Comparison of ENCODE assay signal across 9 cellular contexts in the genomic region with DNA sequence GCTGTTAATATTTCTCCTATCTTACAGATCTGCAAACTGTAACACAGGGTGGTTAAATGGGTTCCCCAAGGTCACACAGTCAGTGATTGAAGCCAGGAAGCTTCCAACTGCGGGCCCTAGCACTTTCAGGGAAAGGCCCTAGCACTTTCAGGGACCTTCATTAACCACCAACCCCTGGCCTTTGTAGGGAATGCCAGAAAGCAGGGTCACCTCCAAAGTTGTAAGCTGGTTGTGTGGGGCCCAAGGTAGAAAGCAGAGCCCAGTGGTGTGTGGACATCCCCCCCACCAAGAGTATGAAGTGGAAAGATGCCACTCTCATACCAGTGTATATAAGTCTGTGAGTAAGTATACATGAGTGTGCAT. TPM values are rescaled to one million over a fixed set of nuclear protein-coding genes. Genes with fewer than 3 reads are reported as not detected.
DNase-seq lines count a peak whose midpoint lies in the region; ATAC-seq and TF ChIP-seq lines count a peak whose summit lies in the region.
"Had no signal": no experiment of that assay in that cellular context is flagged by ENCODE, and none has a peak within 500 bp of the region (broad histone marks: within the 10 kb centered on the region; RNA-seq: fewer than 3 reads in every experiment).

No MANE protein-coding gene starts in this region.

- no peaks in the 10 kb centered on the region for H3K9me3 ChIP-seq in breast epithelium

- peaks cover 29 to 46% of the 10 kb centered on the region in 2 donors for H3K4me1 ChIP-seq in breast epithelium

- H3K4me3 Mint-ChIP-seq in MCF 10A (ENCODE audit: unreplicated experiment): peak overlapping the region; percentile 26
- H3K4me3 Mint-ChIP-seq in stimulated activated effector memory CD8-positive, alpha-beta T cell treated with anti-CD3 and anti-CD28 coated beads, Interleukin-12 subunit alpha, Interleukin-12 subunit beta, amount 100 ng/mL, for 72 hours: peak overlapping the region; percentile 39

- peak; percentile 39 for DNase-seq in MCF 10A (ENCODE audit: unreplicated experiment)
- DNase-seq in breast epithelium (ENCODE audit: low spot score in 2 of 2): no peak
- peak; percentile 41 for DNase-seq in RPMI7951 (ENCODE audit: low read depth)
- DNase-seq in epithelial cell of prostate (ENCODE audit: low read depth, low spot score): no peak
- DNase-seq in stimulated activated effector memory CD8-positive, alpha-beta T cell treated with anti-CD3 and anti-CD28 coated beads, Interleukin-12 subunit alpha, Interleukin-12 subunit beta, amount 100 ng/mL, for 72 hours (ENCODE audit: low spot score in 2 of 2): peak in 1 of 2 donors; percentile 55
- no peak for DNase-seq in NCI-H128 (lab: John Stamatoyannopoulos, UW; ENCODE audit: unreplicated experiment)
- DNase-seq in NCI-H748 (lab: John Stamatoyannopoulos, UW; ENCODE audit: unreplicated experiment): no peak

- POLR2A ChIA-PET in MCF 10A (lab: Yijun Ruan, JAX): interaction anchor here (0.7 to 5.6 kb wide), 12 partner anchors 13 to 412 kb away, joined by 3 to 55 read pairs (median 3); a partner anchor contains a TSS

- H3K36me3 ChIP-seq in breast epithelium: no peaks in the 10 kb centered on the region

- no peaks in the 10 kb centered on the region for H3K9me3 Mint-ChIP-seq in MCF 10A (ENCODE audit: unreplicated experiment)
- no peaks in the 10 kb centered on the region for H3K9me3 Mint-ChIP-seq in stimulated activated effector memory CD8-positive, alpha-beta T cell treated with anti-CD3 and anti-CD28 coated beads, Interleukin-12 subunit alpha, Interleukin-12 subunit beta, amount 100 ng/mL, for 72 hours

- intact Hi-C loops in MCF 10A (cut with micrococcal nuclease): no loop called here
- intact Hi-C loops in breast epithelium (cut with DNase I; ENCODE audit: low total_unique reads): no loop called here

- no peak overlapping the region for H3K27ac Mint-ChIP-seq in MCF 10A (ENCODE audit: low read depth, unreplicated experiment)
- no peak overlapping the region for H3K27ac Mint-ChIP-seq in stimulated activated effector memory CD8-positive, alpha-beta T cell treated with anti-CD3 and anti-CD28 coated beads, Interleukin-12 subunit alpha, Interleukin-12 subunit beta, amount 100 ng/mL, for 72 hours

- H3K27me3 Mint-ChIP-seq in MCF 10A (ENCODE audit: insufficient read depth, unreplicated experiment): no peaks in the 10 kb centered on the region

- H3K4me3 ChIP-seq in breast epithelium: no peak overlapping the region

- TF ChIP-seq CTCF in MCF 10A (IDR thresholded peaks at IDR 0.05; ENCODE audit: unreplicated experiment): no peak
- TF ChIP-seq CTCF in breast epithelium (IDR thresholded peaks at IDR 0.05): no peak

- no peak for ATAC-seq in stimulated activated effector memory CD8-positive, alpha-beta T cell treated with anti-CD3 and anti-CD28 coated beads, Interleukin-12 subunit alpha, Interleukin-12 subunit beta, amount 100 ng/mL, for 72 hours
- no peak for ATAC-seq in HG02884 (IDR thresholded peaks at IDR 0.05; ENCODE audit: unreplicated experiment)

- peaks cover 32% of the 10 kb centered on the region for H3K4me1 Mint-ChIP-seq in MCF 10A (ENCODE audit: insufficient read depth, unreplicated experiment)
- H3K4me1 Mint-ChIP-seq in stimulated activated effector memory CD8-positive, alpha-beta T cell treated with anti-CD3 and anti-CD28 coated beads, Interleukin-12 subunit alpha, Interleukin-12 subunit beta, amount 100 ng/mL, for 72 hours: peaks cover 66% of the 10 kb centered on the region

- no peak overlapping the region for H3K27ac ChIP-seq in breast epithelium
- peak overlapping the region; percentile 96 for H3K27ac ChIP-seq in epithelial cell of prostate

- no peaks in the 10 kb centered on the region for H3K36me3 Mint-ChIP-seq in MCF 10A (ENCODE audit: insufficient read depth, unreplicated experiment)
- peaks cover 7% of the 10 kb centered on the region for H3K36me3 Mint-ChIP-seq in stimulated activated effector memory CD8-positive, alpha-beta T cell treated with anti-CD3 and anti-CD28 coated beads, Interleukin-12 subunit alpha, Interleukin-12 subunit beta, amount 100 ng/mL, for 72 hours

- no TSS peak for BruUV-seq in MCF 10A (replicated peaks; lab: Mats Ljungman, UMichigan)

- no peak for TF ChIP-seq POLR2A in breast epithelium (IDR thresholded peaks at IDR 0.05)

- CTCF ChIA-PET in MCF 10A (lab: Yijun Ruan, JAX): interaction anchor here (0.6 to 1.0 kb wide), 2 partner anchors 73 to 287 kb away, joined by 3 to 4 read pairs; no protein-coding TSS in a partner anchor

- peaks cover 36 to 100% of the 10 kb centered on the region in 2 donors for H3K27me3 ChIP-seq in breast epithelium

RNA-seq across cellular contexts. Expression of a gene that starts 4.4 kb away (rescaled TPM):
- total RNA-seq in MCF 10A (2022) (1.1 and 1.9 TPM in 2 replicates), breast epithelium (under 1 TPM in 1 of 3 donors, not detected in 2; 0.44 TPM)
- total RNA-seq in RPMI7951 (2014; rRNA removed; shearing (Covaris generic)): 0.72 and 1.3 TPM in 2 replicates
- total RNA-seq: renal cortical epithelial cell had no signal

RNA-seq across cellular contexts. Expression of a gene that starts 13.0 kb away (rescaled TPM):
- 0.77 and 0.81 TPM in 2 replicates for total RNA-seq in MCF 10A (2022)
- under 1 TPM in 1 of 3 donors, not detected in 2; 0.29 TPM for total RNA-seq in breast epithelium
- 7.8 and 8.8 TPM in 2 replicates for total RNA-seq in RPMI7951 (2014; rRNA removed; shearing (Covaris generic))
- total RNA-seq: renal cortical epithelial cell had no signal

Comparison
In these comparisons a context has a peak if more than half of its experiments do, and no peak if none do; other contexts are left out.
1. DNase-seq: peak in MCF 10A (single experiment) and RPMI7951 (single experiment); none in breast epithelium (0 of 2), epithelial cell of prostate (single experiment), NCI-H128 (single experiment) and NCI-H748 (single experiment).